10 cellular contexts compared by ENCODE assay signal in genomic region chr10:6141296-6142151, GRCh38. TPM values are rescaled to one million over a fixed set of nuclear protein-coding genes. Genes with fewer than 3 reads are reported as not detected.
DNase-seq lines count a peak whose midpoint lies in the region; ATAC-seq, FAIRE-seq and TF ChIP-seq lines count a peak whose summit lies in the region.
"Had no signal": no experiment of that assay in that cellular context is flagged by ENCODE, and none has a peak within 500 bp of the region (broad histone marks: within the 10 kb centered on the region; RNA-seq: fewer than 3 reads in every experiment).

No MANE protein-coding gene starts in this region.

- peak overlapping the region in 1 of 3 experiments; percentile 15 for H3K27ac Mint-ChIP-seq in nephron

- TF ChIP-seq CTCF in OCI-LY7 (conservative IDR thresholded peaks at IDR 0.05; ENCODE audit: low read length) (no peak), bronchial epithelial cell (IDR thresholded peaks at IDR 0.05; ENCODE audit: insufficient read depth, low read length, severe bottlenecking) (no peak), nephron (IDR thresholded peaks at IDR 0.05; ENCODE audit: unreplicated experiment in 3 of 3) (no peak)

- CTCF ChIA-PET in OCI-LY7 (lab: Charles Lee; ENCODE audit: unreplicated experiment), result no interaction called here

- no TSS peak for BruUV-seq in OCI-LY7 (replicated peaks; lab: Mats Ljungman, UMichigan)

- intact Hi-C loops in OCI-LY7 (cut with micrococcal nuclease; ENCODE audit: unreplicated experiment), result loop anchor here (5.0 kb wide), 1 partner anchor 61 kb away; the partner anchor contains the start of gene PFKFB3

- H3K36me3 Mint-ChIP-seq in nephron (ENCODE audit: low read depth), result no peaks in the 10 kb centered on the region

- no peak for FAIRE-seq in bronchial epithelial cell (lab: Jason Lieb, UNC)
- FAIRE-seq: islet of Langerhans had no signal

- no peaks in the 10 kb centered on the region for H3K36me3 ChIP-seq in ACC112 (ENCODE audit: insufficient read depth, low read length)
- H3K36me3 ChIP-seq in OCI-LY7 (ENCODE audit: insufficient read depth, low read length), result no peaks in the 10 kb centered on the region
- no peaks in the 10 kb centered on the region for H3K36me3 ChIP-seq in bronchial epithelial cell (ENCODE audit: control insufficient read depth, insufficient read depth, low read length)

- no peaks in the 10 kb centered on the region for H3K9me3 Mint-ChIP-seq in nephron

- H3K4me1 ChIP-seq in ACC112 (ENCODE audit: control insufficient read depth, insufficient read depth, low read length, unreplicated experiment) (peaks cover 30% of the 10 kb centered on the region), OCI-LY7 (ENCODE audit: insufficient read depth, low read length, poor library complexity, severe bottlenecking) (peaks cover 28% of the 10 kb centered on the region)

- H3K4me3 Mint-ChIP-seq in nephron, result peak overlapping the region in 2 of 3 experiments; percentile 58 to 64

- peak; percentile 57 for ATAC-seq in GM18508 (IDR thresholded peaks at IDR 0.05; ENCODE audit: insufficient read depth, unreplicated experiment)
- ATAC-seq in HG02938 (IDR thresholded peaks at IDR 0.05; ENCODE audit: unreplicated experiment), result peak; percentile 43

- H3K79me2 ChIP-seq in ACC112 (ENCODE audit: control insufficient read depth, insufficient read depth, low read length, unreplicated experiment), result peaks cover 11% of the 10 kb centered on the region
- H3K79me2 ChIP-seq in OCI-LY7 (ENCODE audit: insufficient read depth, low read depth, low read length), result no peaks in the 10 kb centered on the region

- H3K27ac ChIP-seq in ACC112 (ENCODE audit: low read depth, low read length) (peak overlapping the region; percentile 89), OCI-LY7 (ENCODE audit: low read depth, low read length, poor library complexity, severe bottlenecking) (no peak overlapping the region)
- H3K27ac ChIP-seq: HL-60 had no signal

- H3K27me3 Mint-ChIP-seq in nephron (ENCODE audit: low read depth), result peaks cover 68% of the 10 kb centered on the region

- POLR2A ChIA-PET in OCI-LY7 (lab: Charles Lee), result interaction anchor here (0.7 to 0.8 kb wide), 3 partner anchors 22 to 279 kb away, joined by 3 read pairs; no protein-coding TSS in a partner anchor

- no peaks in the 10 kb centered on the region for H3K9me2 ChIP-seq in OCI-LY7 (ENCODE audit: insufficient read depth, low read length)

- H3K4me3 ChIP-seq in ACC112 (ENCODE audit: low read depth, low read length) (peak overlapping the region; percentile 76), OCI-LY7 (ENCODE audit: low read depth, low read length, poor library complexity, severe bottlenecking) (peak overlapping the region; percentile 61), bronchial epithelial cell (ENCODE audit: low read depth, low read length) (peak overlapping the region; percentile 28)

- H3K9me3 ChIP-seq in OCI-LY7 (ENCODE audit: low read length), result no peaks in the 10 kb centered on the region

- peaks cover 18% of the 10 kb centered on the region for H3K4me1 Mint-ChIP-seq in nephron

- H3K4me2 ChIP-seq in OCI-LY7 (ENCODE audit: low read length), result peak overlapping the region; percentile 77

- H3K27me3 ChIP-seq in ACC112 (ENCODE audit: insufficient read depth, low read length), result peaks cover 16% of the 10 kb centered on the region
- peaks cover 3% of the 10 kb centered on the region for H3K27me3 ChIP-seq in bronchial epithelial cell (ENCODE audit: control insufficient read depth, insufficient read depth, low read length)

- H4K20me1 ChIP-seq in OCI-LY7 (ENCODE audit: insufficient read depth, low read length), result no peaks in the 10 kb centered on the region

- peak overlapping the region; percentile 69 for H2AFZ ChIP-seq in ACC112 (ENCODE audit: low read length, unreplicated experiment)
- peak overlapping the region; percentile 83; the same call in 1 of the 2 replicates for H2AFZ ChIP-seq in OCI-LY7 (ENCODE audit: low read length)

- DNase-seq in OCI-LY7 (ENCODE audit: low spot score) (peak; percentile 56), bronchial epithelial cell (ENCODE audit: low read depth) (peak; percentile 84), NCI-H526 treated with DMSO at 0.1 percent for 48 hours (lab: John Stamatoyannopoulos, UW) (no peak), NCI-H446 treated with DMSO at 0.1 percent for 48 hours (lab: John Stamatoyannopoulos, UW) (no peak)

RNA-seq across cellular contexts. Expression of gene RBM17, which starts 52.7 kb away (rescaled TPM):
- 103 and 152 TPM in 2 replicates for total RNA-seq in OCI-LY7 (2014; rRNA removed; shearing (Covaris generic))
- total RNA-seq in OCI-LY7 (2022) (248 and 266 TPM in 2 replicates), bronchial epithelial cell (33.2 and 45.4 TPM in 2 replicates)

Comparison
In these comparisons a context has a peak if more than half of its experiments do, and no peak if none do; other contexts are left out.
1. DNase-seq: peak in OCI-LY7 (single experiment) and bronchial epithelial cell (single experiment); none in NCI-H526 treated with DMSO at 0.1 percent for 48 hours (single experiment) and NCI-H446 treated with DMSO at 0.1 percent for 48 hours (single experiment).
2. Peak in every context shown above with its lines, with median percentiles within 50 percentile points of each other: H3K4me3 ChIP-seq.